ENCODE assay signal across 8 cellular contexts in the genomic region with DNA sequence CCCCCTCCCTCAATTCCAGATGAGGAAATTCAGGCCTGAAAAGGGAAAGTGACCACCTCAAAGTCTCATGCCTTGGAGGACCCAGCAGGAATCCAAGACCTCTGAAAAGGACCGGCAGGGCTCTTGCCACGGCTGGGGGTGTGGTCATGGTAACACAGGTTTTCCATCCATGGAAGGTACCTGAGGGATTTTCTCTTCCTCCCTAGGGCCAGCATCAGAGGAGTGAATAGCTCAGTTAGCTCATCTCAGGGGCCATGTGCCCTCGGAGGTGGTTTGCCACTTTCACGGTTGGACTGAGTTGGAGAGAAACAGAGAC. TPM values are rescaled to one million over a fixed set of nuclear protein-coding genes. Genes with fewer than 3 reads are reported as not detected.
DNase-seq lines count a peak whose midpoint lies in the region; ATAC-seq and TF ChIP-seq lines count a peak whose summit lies in the region.

No MANE protein-coding gene starts in this region.

- H3K9me3 ChIP-seq in heart right ventricle (no peaks in the 10 kb centered on the region), right lobe of liver (no peaks in the 10 kb centered on the region)

- H3K4me1 Mint-ChIP-seq in activated CD4-positive, alpha-beta memory T cell treated with anti-CD3 and anti-CD28 coated beads, Interleukin-2, amount 10 ng/mL, durations not matched to agents 7 days and 5 days = peaks cover 86% of the 10 kb centered on the region

- CTCF ChIA-PET in activated CD4-positive, alpha-beta memory T cell treated with anti-CD3 and anti-CD28 coated beads, Interleukin-2, amount 10 ng/mL, durations not matched to agents 7 days and 5 days (lab: Charles Lee) = interaction anchor here (0.7 to 3.0 kb wide), 11 partner anchors 10 to 134 kb away, joined by 3 to 13 read pairs (median 4); partner anchors contain the start of gene NUBP1

- H3K27ac Mint-ChIP-seq in activated CD4-positive, alpha-beta memory T cell treated with anti-CD3 and anti-CD28 coated beads, Interleukin-2, amount 10 ng/mL, durations not matched to agents 7 days and 5 days = peak overlapping the region; percentile 87

- H3K27me3 ChIP-seq in heart right ventricle = peaks cover 0 to 39% (median 20%) of the 10 kb centered on the region in 7 donors
- no peaks in the 10 kb centered on the region for H3K27me3 ChIP-seq in right lobe of liver

- H3K4me3 ChIP-seq in heart right ventricle (peak overlapping the region; percentile 26 to 80 (median 72)), right lobe of liver (peak overlapping the region; percentile 60 to 68 (median 64)), urinary bladder (ENCODE audit: low read depth, low read length) (peak overlapping the region; percentile 47)

- H3K36me3 Mint-ChIP-seq in activated CD4-positive, alpha-beta memory T cell treated with anti-CD3 and anti-CD28 coated beads, Interleukin-2, amount 10 ng/mL, durations not matched to agents 7 days and 5 days (ENCODE audit: low read depth) = peaks cover 26% of the 10 kb centered on the region

- H3K27me3 Mint-ChIP-seq in activated CD4-positive, alpha-beta memory T cell treated with anti-CD3 and anti-CD28 coated beads, Interleukin-2, amount 10 ng/mL, durations not matched to agents 7 days and 5 days = no peaks in the 10 kb centered on the region

- intact Hi-C loops in heart right ventricle (cut with DNase I) (loop anchor here in 2 of 10 donors (5.0 kb wide), 2 partner anchors 39 to 51 kb away; no protein-coding TSS in a partner anchor), left ventricle myocardium superior (cut with micrococcal nuclease) (no loop called here), right lobe of liver (cut with DNase I) (no loop called here)

- H3K27ac ChIP-seq in heart right ventricle (peak overlapping the region in 9 of 10 donors; percentile 53 to 88 (median 79)), right lobe of liver (peak overlapping the region in 1 of 3 donors; percentile 6), urinary bladder (ENCODE audit: low read depth) (no peak overlapping the region)

- peak overlapping the region; percentile 96 for H3K4me3 Mint-ChIP-seq in activated CD4-positive, alpha-beta memory T cell treated with anti-CD3 and anti-CD28 coated beads, Interleukin-2, amount 10 ng/mL, durations not matched to agents 7 days and 5 days

- 28 to 39% methylated on average over 4 of the region's 4 CpGs for WGBS in heart right ventricle, 2 donors
- no CpG with 5 or more reads among the region's 4 CpGs for WGBS in right lobe of liver (ENCODE audit: insufficient coverage, low coverage, low lambda C conversion rate, missing lambda C conversion rate)
- 27% methylated on average over 4 of the region's 4 CpGs for WGBS in urinary bladder

- TF ChIP-seq CTCF in heart right ventricle (IDR thresholded peaks at IDR 0.05) (no peak), right lobe of liver (IDR thresholded peaks at IDR 0.05) (no peak)

- peaks cover 0 to 8% (median 0%) of the 10 kb centered on the region in 9 donors for H3K36me3 ChIP-seq in heart right ventricle
- no peaks in the 10 kb centered on the region for H3K36me3 ChIP-seq in right lobe of liver
- no peaks in the 10 kb centered on the region for H3K36me3 ChIP-seq in urinary bladder (ENCODE audit: insufficient read depth)

- no peak for TF ChIP-seq POLR2A in right lobe of liver (IDR thresholded peaks at IDR 0.05)

- H3K9me3 Mint-ChIP-seq in activated CD4-positive, alpha-beta memory T cell treated with anti-CD3 and anti-CD28 coated beads, Interleukin-2, amount 10 ng/mL, durations not matched to agents 7 days and 5 days = no peaks in the 10 kb centered on the region

- DNase-seq in heart right ventricle (no peak), left ventricle myocardium superior (no peak), right lobe of liver (no peak), T1000 (lab: John Stamatoyannopoulos, UW) (no peak)
- no peak for DNase-seq in activated CD4-positive, alpha-beta memory T cell treated with anti-CD3 and anti-CD28 coated beads, Interleukin-2, amount 10 ng/mL, durations not matched to agents 7 days and 5 days

- peaks cover 4 to 75% (median 22%) of the 10 kb centered on the region in 9 donors for H3K4me1 ChIP-seq in heart right ventricle
- peaks cover 0 to 17% (median 3%) of the 10 kb centered on the region in 4 donors for H3K4me1 ChIP-seq in right lobe of liver
- no peaks in the 10 kb centered on the region for H3K4me1 ChIP-seq in urinary bladder (ENCODE audit: insufficient read depth)

- ATAC-seq in heart right ventricle (no peak), left ventricle myocardium superior (no peak), right lobe of liver (no peak), HG02884 (IDR thresholded peaks at IDR 0.05; ENCODE audit: unreplicated experiment) (no peak), GM21367 (IDR thresholded peaks at IDR 0.05; ENCODE audit: unreplicated experiment) (no peak)

- POLR2A ChIA-PET in activated CD4-positive, alpha-beta memory T cell treated with anti-CD3 and anti-CD28 coated beads, Interleukin-2, amount 10 ng/mL, durations not matched to agents 7 days and 5 days (lab: Charles Lee) = interaction anchor here (0.9 to 3.6 kb wide), 13 partner anchors 9 to 174 kb away, joined by 3 to 44 read pairs (median 8); partner anchors contain the start of genes CLEC16A, DEXI and NUBP1

RNA-seq across cellular contexts. Expression of gene CIITA, which starts 1.3 kb away (rescaled TPM):
- total RNA-seq in heart right ventricle = 10 to 100 TPM in 3 of 10 donors, 1 to 10 TPM in 7; 5.1 to 50.8 (median 8.7) TPM
- 10 to 100 TPM in 1 of 2 donors, 1 to 10 TPM in 1; 2.1 to 25.3 TPM for polyA plus RNA-seq in heart right ventricle
- total RNA-seq in left ventricle myocardium superior = 12.2 TPM
- total RNA-seq in activated CD4-positive, alpha-beta memory T cell treated with anti-CD3 and anti-CD28 coated beads, Interleukin-2, amount 10 ng/mL, durations not matched to agents 7 days and 5 days = 10 to 100 TPM; 48.5 to 48.9 TPM
- total RNA-seq in right lobe of liver = 1 to 10 TPM in 5 of 6 experiments, under 1 TPM in 1; 0.95 to 6.4 (median 3.3) TPM
- 5.6 TPM for total RNA-seq in urinary bladder
- 6.4 TPM for polyA plus RNA-seq in urinary bladder

RNA-seq across cellular contexts. Expression of gene TVP23A, which starts 59.7 kb away (rescaled TPM):
- total RNA-seq in heart right ventricle (under 1 TPM in 5 of 10 donors, not detected in 5; 0.13 to 0.44 (median 0.23) TPM), left ventricle myocardium superior (0.47 TPM), right lobe of liver (under 1 TPM in 5 of 6 experiments, not detected in 1; 0.06 to 0.22 (median 0.13) TPM), urinary bladder (3.7 TPM)
- polyA plus RNA-seq in heart right ventricle (under 1 TPM; 0.04 to 0.15 TPM), urinary bladder (0.53 TPM)
- total RNA-seq in activated CD4-positive, alpha-beta memory T cell treated with anti-CD3 and anti-CD28 coated beads, Interleukin-2, amount 10 ng/mL, durations not matched to agents 7 days and 5 days = not detected
